ENCODE assay signal across 1 cellular context in the genomic region with DNA sequence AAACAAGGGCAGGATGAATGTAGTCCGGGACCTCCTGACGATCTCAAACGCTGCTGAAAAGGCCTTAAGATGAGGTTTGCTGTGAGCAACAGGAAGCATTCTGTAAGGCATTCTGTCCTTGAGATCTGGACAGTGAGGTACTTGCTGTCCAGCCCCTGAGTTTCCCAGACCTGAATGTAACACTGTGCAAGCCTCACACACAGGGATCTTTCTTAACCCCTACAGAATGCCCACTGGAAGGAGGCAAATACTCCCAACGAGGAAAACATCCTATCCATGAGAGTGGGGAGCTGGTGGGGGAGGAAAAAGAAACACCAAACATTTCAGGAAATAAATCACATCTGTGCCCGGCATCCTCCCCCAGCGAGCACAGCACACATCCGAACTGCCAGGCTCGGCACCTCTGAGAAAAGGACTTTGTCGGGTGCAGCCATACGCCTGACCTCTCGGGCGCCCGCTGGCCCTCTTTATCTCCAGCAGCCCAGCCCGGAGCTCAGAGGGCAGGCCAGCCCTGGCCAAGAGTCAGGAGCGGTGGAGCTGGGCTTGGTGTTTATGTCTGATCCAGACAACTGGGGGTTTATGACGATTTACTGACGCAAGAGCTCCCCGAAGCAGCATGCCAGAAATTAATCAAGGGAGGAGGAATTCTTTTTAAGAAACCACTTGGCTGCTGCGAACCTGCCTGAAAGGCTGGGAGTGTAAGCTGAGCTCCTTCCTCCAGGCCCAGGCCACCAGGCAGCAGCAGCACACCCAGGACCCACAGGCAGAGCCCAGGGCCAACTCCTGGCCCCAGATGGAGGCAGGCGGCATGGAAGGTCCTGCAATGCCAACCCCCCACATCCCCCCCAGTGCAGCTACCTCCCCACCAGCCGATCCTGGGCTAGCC.
TF ChIP-seq lines count a peak whose summit lies in the region.

No MANE protein-coding gene starts in this region.

TF ChIP-seq in liver, 16 proteins besides CTCF, POLR2A, EP300 and RAD21 (continued from another document):
- TF ChIP-seq, protein P1, sequence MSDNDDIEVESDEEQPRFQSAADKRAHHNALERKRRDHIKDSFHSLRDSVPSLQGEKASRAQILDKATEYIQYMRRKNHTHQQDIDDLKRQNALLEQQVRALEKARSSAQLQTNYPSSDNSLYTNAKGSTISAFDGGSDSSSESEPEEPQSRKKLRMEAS (IDR thresholded peaks at IDR 0.05) = no peak
